Comparison of ENCODE assay signal across 23 cellular contexts in genomic region chr11:129145276-129145675, GRCh38.
"Had no signal": no experiment of that assay in that cellular context is flagged by ENCODE, and none has a peak within 500 bp of the region (broad histone marks: within the 10 kb centered on the region; RNA-seq: fewer than 3 reads in every experiment).

No MANE protein-coding gene starts in this region.

- H3K36me3 ChIP-seq: cardiac muscle cell, esophagus muscularis mucosa, gastroesophageal sphincter, heart left ventricle, neutrophil, pancreas, right atrium auricular region, tibial artery had no signal

- H3K9me3 ChIP-seq: esophagus muscularis mucosa, gastroesophageal sphincter, neutrophil, pancreas, psoas muscle had no signal

- H3K27me3 ChIP-seq: cardiac muscle cell, esophagus muscularis mucosa, gastroesophageal sphincter, heart left ventricle, neutrophil, pancreas, right atrium auricular region, tibial artery had no signal

- ATAC-seq: activated T-cell treated with anti-CD3 and anti-CD28 coated beads, Interleukin-2, amount 50 U/mL, for 72 hours; gastroesophageal sphincter; heart left ventricle; left cardiac atrium; pancreas; psoas muscle; stimulated activated naive CD8-positive, alpha-beta T cell treated with anti-CD3 and anti-CD28 coated beads, Interleukin-15, amount 100 ng/mL, for 72 hours had no signal

- FAIRE-seq: islet of Langerhans, pancreas had no signal

- H3K27ac ChIP-seq: cardiac muscle cell, esophagus muscularis mucosa, gastroesophageal sphincter, heart left ventricle, neutrophil, pancreas, psoas muscle, tibial artery had no signal

- H3K4me3 ChIP-seq: cardiac muscle cell, esophagus muscularis mucosa, gastroesophageal sphincter, heart left ventricle, pancreas, psoas muscle, right atrium auricular region, tibial artery had no signal

- H3K4me1 ChIP-seq: esophagus muscularis mucosa, psoas muscle had no signal

- DNase-seq: activated CD4-positive, alpha-beta memory T cell treated with anti-CD3 and anti-CD28 coated beads, Interleukin-2, amount 10 ng/mL, durations not matched to agents 7 days and 5 days; activated CD4-positive, alpha-beta T cell treated with anti-CD3 and anti-CD28 coated beads, Interleukin-2, amount 10 ng/mL, durations not matched to agents 24 days and 14 days; activated effector memory CD4-positive, alpha-beta T cell treated with Interleukin-2 at 50 U/mL for 16 hours; activated naive CD4-positive, alpha-beta T cell treated with anti-CD3 and anti-CD28 coated beads for 36 hours; activated naive CD8-positive, alpha-beta T cell treated with anti-CD3 and anti-CD28 coated beads, Interleukin-2, amount 10 ng/mL, durations not matched to agents 7 days and 5 days; activated T-cell treated with anti-CD3 and anti-CD28 coated beads, Interleukin-2, amount 50 U/mL, for 72 hours; amniotic stem cell; dermis blood vessel endothelial cell; effector CD8-positive, alpha-beta T cell; heart left ventricle; left cardiac atrium; pancreas; psoas muscle; stimulated activated CD4-positive, alpha-beta T cell treated with anti-CD3 and anti-CD28 coated beads, Interleukin-1b, Interleukin-23, amount 100 ng/mL, for 48 hours; stimulated activated naive CD8-positive, alpha-beta T cell treated with anti-CD3 and anti-CD28 coated beads, Interleukin-15, amount 100 ng/mL, for 72 hours; T1000; tibial artery had no signal
